Comparison of ENCODE assay signal across 18 cellular contexts in genomic region chr17:72474740-72475477, GRCh38.
DNase-seq lines count a peak whose midpoint lies in the region; ATAC-seq and TF ChIP-seq lines count a peak whose summit lies in the region.
"Had no signal": no experiment of that assay in that cellular context is flagged by ENCODE, and none has a peak within 500 bp of the region (broad histone marks: within the 10 kb centered on the region; RNA-seq: fewer than 3 reads in every experiment).

No MANE protein-coding gene starts in this region.

- H3K27me3 ChIP-seq in transverse colon, result no peaks in the 10 kb centered on the region
- H3K27me3 ChIP-seq: adrenal gland, MG63 had no signal

- no peak for ATAC-seq in HG02870 (IDR thresholded peaks at IDR 0.05; ENCODE audit: unreplicated experiment)
- ATAC-seq: activated CD8-positive, alpha-beta memory T cell treated with anti-CD3 and anti-CD28 coated beads, Interleukin-2, amount 10 ng/mL, durations not matched to agents 7 days and 5 days; Right ventricle myocardium inferior had no signal

- no peak for TF ChIP-seq EP300 in transverse colon (IDR thresholded peaks at IDR 0.05; ENCODE audit: low read depth)

- in situ Hi-C loops in transverse colon (cut with MboI; ENCODE audit: low pct_ligation_motif_present in 1 of 4, low pct_unique_long_range_greater_than_20kb in 1 of 4, low sequenced_read_pairs in 3 of 4), result no loop called here

- H3K4me1 ChIP-seq in transverse colon, result peaks cover 0 to 66% (median 33%) of the 10 kb centered on the region in 4 donors
- H3K4me1 ChIP-seq: adrenal gland had no signal

- TF ChIP-seq CTCF in transverse colon (IDR thresholded peaks at IDR 0.05), result no peak

- WGBS in transverse colon (ENCODE audit: low coverage in 1 of 2), 2 donors, result 53 to 73% methylated on average over 2 to 5 of the region's 5 CpGs

- intact Hi-C loops in transverse colon (cut with DNase I; ENCODE audit: low total_unique reads), result no loop called here

- no peaks in the 10 kb centered on the region for H3K9me3 ChIP-seq in transverse colon
- H3K9me3 ChIP-seq: adrenal gland had no signal

- peak; percentile 34 for DNase-seq in M059J (ENCODE audit: low read depth)
- no peak for DNase-seq in caudate nucleus (lab: John Stamatoyannopoulos, UW)
- peak; percentile 51 for DNase-seq in mesenteric fat pad (ENCODE audit: low spot score)
- DNase-seq in transverse colon, result peak; percentile 47
- no peak for DNase-seq in activated CD4-positive, alpha-beta T cell treated with anti-CD3 and anti-CD28 coated beads for 48 hours
- DNase-seq in NCI-H1694 (lab: John Stamatoyannopoulos, UW), result no peak
- DNase-seq: activated CD4-positive, alpha-beta T cell treated with anti-CD3 and anti-CD28 coated beads for 1 hour; activated CD8-positive, alpha-beta memory T cell treated with anti-CD3 and anti-CD28 coated beads, Interleukin-2, amount 10 ng/mL, durations not matched to agents 7 days and 5 days; activated effector memory CD4-positive, alpha-beta T cell treated with Interleukin-2 at 50 U/mL for 16 hours; adrenal gland; DMS79 treated with DMSO at 0.1 percent for 48 hours; effector CD8-positive, alpha-beta T cell; head of caudate nucleus; MG63; NK-92 treated with Interleukin-12 subunit alpha and Interleukin-12 subunit beta, amount 100 ng/mL, for 24 hours; stimulated activated CD4-positive, alpha-beta T cell treated with anti-CD3 and anti-CD28 coated beads, Interleukin-4, amount 100 ng/mL, for 24 hours had no signal

- H3K36me3 ChIP-seq in transverse colon, result no peaks in the 10 kb centered on the region
- H3K36me3 ChIP-seq: adrenal gland, MG63 had no signal

- H3K27ac ChIP-seq in caudate nucleus (ENCODE audit: low read depth, low read length) (peak overlapping the region; percentile 28), transverse colon (peak overlapping the region; percentile 16 to 84 (median 75))
- H3K27ac ChIP-seq: adrenal gland had no signal

- H3K4me3 ChIP-seq in transverse colon, result no peak overlapping the region
- H3K4me3 ChIP-seq: adrenal gland, MG63 had no signal

- TF ChIP-seq POLR2A in transverse colon (IDR thresholded peaks at IDR 0.05), result no peak

Comparison
In these comparisons a context has a peak if more than half of its experiments do, and no peak if none do; other contexts are left out.
1. DNase-seq: peak in M059J (single experiment), mesenteric fat pad (single experiment) and transverse colon (single experiment); none in caudate nucleus (0 of 61), activated CD4-positive, alpha-beta T cell treated with anti-CD3 and anti-CD28 coated beads for 48 hours (single experiment) and NCI-H1694 (single experiment).